ENCODE assay signal across 8 cellular contexts in the genomic region with DNA sequence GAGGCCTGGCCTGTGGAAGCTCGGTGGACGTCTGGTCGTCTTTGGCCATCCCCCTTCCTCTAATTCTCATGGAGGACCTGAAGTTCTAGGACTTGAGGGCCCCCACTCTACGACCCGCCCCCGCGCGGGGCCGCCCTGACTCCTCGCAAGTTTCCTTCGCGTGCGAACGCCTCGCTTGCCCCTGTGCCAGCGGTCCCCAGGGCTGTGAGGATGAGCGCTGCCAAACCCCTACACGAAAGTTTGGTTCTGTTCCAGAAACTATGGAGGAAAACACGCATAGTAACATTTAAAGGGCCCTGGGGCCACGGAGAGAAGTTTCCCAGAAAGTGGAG. TPM values are rescaled to one million over a fixed set of nuclear protein-coding genes. Genes with fewer than 3 reads are reported as not detected.
DNase-seq lines count a peak whose midpoint lies in the region; ATAC-seq, FAIRE-seq and TF ChIP-seq lines count a peak whose summit lies in the region.

No MANE protein-coding gene starts in this region.

- no peak for TF ChIP-seq EP300 in A549 (IDR thresholded peaks at IDR 0.05)

- no peaks in the 10 kb centered on the region for H3K36me3 ChIP-seq in testis (ENCODE audit: low read depth, missing control alignments)

- CTCF ChIA-PET in A549 (lab: Yijun Ruan, JAX), result interaction anchor here (0.7 to 1.2 kb wide), 2 partner anchors 67 to 148 kb away, joined by 3 to 5 read pairs; no protein-coding TSS in a partner anchor

- H3K4me3 Mint-ChIP-seq in brain, result peak overlapping the region; percentile 72 to 96 (median 85)

- H3K4me2 ChIP-seq in A549, result peak overlapping the region; percentile 82

- H3K9me3 Mint-ChIP-seq in brain, result no peaks in the 10 kb centered on the region

- no peak for TF ChIP-seq RAD21 in A549 (conservative IDR thresholded peaks at IDR 0.05 in 1 of 2, IDR thresholded peaks at IDR 0.05 in 1 of 2)

- no peak for FAIRE-seq in A549 (lab: Jason Lieb, UNC)

- TF ChIP-seq CTCF in A549 (IDR thresholded peaks at IDR 0.05), result no peak
- no peak for TF ChIP-seq CTCF in HFF-Myc (IDR thresholded peaks at IDR 0.05; ENCODE audit: low read depth, low read length, missing control alignments)
- TF ChIP-seq CTCF in brain (conservative IDR thresholded peaks at IDR 0.05), result no peak
- no peak for TF ChIP-seq CTCF in testis (IDR thresholded peaks at IDR 0.05)

- peaks cover 42% of the 10 kb centered on the region for H3K4me1 Mint-ChIP-seq in brain

- POLR2A ChIA-PET in A549 (lab: Yijun Ruan, JAX), result interaction anchor here (1.6 kb wide), 1 partner anchor 42 kb away, joined by 4 read pairs; no protein-coding TSS in a partner anchor

- H3K27ac Mint-ChIP-seq in brain, result peak overlapping the region in 2 of 5 experiments; percentile 20 to 57

- TF ChIP-seq POLR2A in A549 (IDR thresholded peaks at IDR 0.05; ENCODE audit: low read length), result no peak
- TF ChIP-seq POLR2A in testis (IDR thresholded peaks at IDR 0.05), result no peak

- peak; percentile 11 to 35; a peak in 5 of 6 replicates for ATAC-seq in A549
- peak; percentile 16 for ATAC-seq in left colon

- DNase-seq in A549 (ENCODE audit: low read depth in 1 of 2, low spot score in 1 of 2) (no peak), HFF-Myc (ENCODE audit: extremely low read depth, low read depth) (no peak), left colon (no peak), testis (peak; percentile 54), DMS153 treated with DMSO at 0.1 percent for 48 hours (lab: John Stamatoyannopoulos, UW; ENCODE audit: unreplicated experiment) (no peak), SIG-M5 treated with dmso at 0.1 percent for 504 hours (lab: John Stamatoyannopoulos, UW; ENCODE audit: unreplicated experiment) (no peak), HPDE6-E6E7 (ENCODE audit: extremely low spot score) (no peak)

- intact Hi-C loops in left colon (cut with DNase I, micrococcal nuclease) (no loop called here), testis (cut with DNase I; ENCODE audit: low total_unique reads) (loop anchor here (10.0 kb wide), 1 partner anchor 59 kb away; no protein-coding TSS in a partner anchor)

- peak overlapping the region; percentile 97 to 99 for H3K27ac ChIP-seq in A549
- peak overlapping the region; percentile 85 to 94 for H3K27ac ChIP-seq in testis

- peaks cover 47% of the 10 kb centered on the region for H3K4me1 ChIP-seq in A549
- peaks cover 14% of the 10 kb centered on the region for H3K4me1 ChIP-seq in testis

- H3K9me3 ChIP-seq in A549 (no peaks in the 10 kb centered on the region), testis (no peaks in the 10 kb centered on the region)

- H3K4me3 ChIP-seq in A549, result peak overlapping the region; percentile 86
- H3K4me3 ChIP-seq in HFF-Myc (replicated peaks; ENCODE audit: low read depth, low read length), result peak overlapping the region; percentile 83
- peak overlapping the region; percentile 82 to 85 for H3K4me3 ChIP-seq in testis

- peaks cover 69% of the 10 kb centered on the region for H3K27me3 Mint-ChIP-seq in brain

- H3K36me3 Mint-ChIP-seq in brain, result no peaks in the 10 kb centered on the region

- no peaks in the 10 kb centered on the region for H3K27me3 ChIP-seq in testis

- 12% methylated on average over 5 of the region's 20 CpGs for WGBS in A549 (ENCODE audit: missing lambda C conversion rate)
- WGBS in testis, 2 donors, result 0 to 3% methylated on average over 15 to 20 of the region's 20 CpGs

TF ChIP-seq in A549, 52 proteins besides CTCF, POLR2A, EP300 and RAD21:
- TF ChIP-seq JUN (IDR thresholded peaks at IDR 0.05) (0 out of 5 replicates have a peak, but pooled peaks of 1 of the 2 experiments have one; percentile 13), PHF8 (IDR thresholded peaks at IDR 0.05; ENCODE audit: borderline replicate concordance, low read depth) (peak; percentile 37; the same call in 1 of the 2 replicates), ESRRA (IDR thresholded peaks at IDR 0.05; ENCODE audit: borderline replicate concordance, low read length) (no peak)
TF ChIP-seq in A549: peak in this region for 2.

RNA-seq across cellular contexts. Expression of a gene that starts 0.3 kb away (rescaled TPM):
- polyA plus RNA-seq in A549 (2011; rRNA removed) (104 and 132 TPM in 2 replicates), A549 (2017; fragmentation: RNase III; extraction: RNeasy Plus Mini Kit Qiagen cat#74134 plus additional on column Dnase treatment) (91.4 to 96.1 TPM (median 91.8 TPM) in 3 replicates), brain (ENCODE audit: insufficient read depth, low read depth, low replicate concordance) (7.6 TPM), testis (ENCODE audit: insufficient read depth, low read depth, low replicate concordance) (39.3 TPM)
- polyA plus RNA-seq in A549 (2012; cell fraction: cytosol; rRNA removed), result 24.7 and 29.7 TPM in 2 replicates
- 9.3 and 20.2 TPM in 2 replicates for polyA plus RNA-seq in A549 (2012; cell fraction: nucleus; rRNA removed)
- 55.8 and 55.9 TPM in 2 replicates for polyA minus RNA-seq in A549 (2011; rRNA and poly(A)+ RNA removed)
- total RNA-seq in left colon (100 to 1,000 TPM; 146 to 162 TPM), testis (10 to 100 TPM; 28.1 to 46.0 TPM)
